In genomic region chr9:95776131-95776530, GRCh38 we compare ENCODE assay signal across 23 cellular contexts.
"Had no signal": no experiment of that assay in that cellular context is flagged by ENCODE, and none has a peak within 500 bp of the region (broad histone marks: within the 10 kb centered on the region; RNA-seq: fewer than 3 reads in every experiment).

No MANE protein-coding gene starts in this region.

- H3K27ac ChIP-seq: body of pancreas, gastroesophageal sphincter, right lobe of liver, stomach, suprapubic skin, tibial nerve had no signal

- H3K4me3 ChIP-seq: body of pancreas, cardiac muscle cell, gastroesophageal sphincter, right lobe of liver, stomach, suprapubic skin, tibial nerve had no signal

- H3K27me3 ChIP-seq: body of pancreas, cardiac muscle cell, gastroesophageal sphincter, right lobe of liver, stomach, suprapubic skin, tibial nerve had no signal

- H3K9me3 ChIP-seq: body of pancreas, gastroesophageal sphincter, right lobe of liver, stomach, suprapubic skin, tibial nerve had no signal

- DNase-seq: activated CD4-positive, alpha-beta memory T cell treated with anti-CD3 and anti-CD28 coated beads for 36 hours; activated CD4-positive, alpha-beta T cell treated with anti-CD3 and anti-CD28 coated beads for 48 hours; activated CD4-positive, CD25-positive, alpha-beta regulatory T cell; activated gamma-delta T cell; activated naive CD4-positive, alpha-beta T cell treated with anti-CD3 and anti-CD28 coated beads, Interleukin-2, amount 50 U/mL, for 16 hours; activated naive CD8-positive, alpha-beta T cell treated with anti-CD3 and anti-CD28 coated beads, Interleukin-2, amount 50 U/mL, for 24 hours; anterior cingulate cortex; body of pancreas; cortex of kidney; head of caudate nucleus; left colon; mesenchymal stem cell; nucleus accumbens; posterior cingulate gyrus; right lobe of liver; small intestine; stimulated activated CD4-positive, alpha-beta T cell treated with anti-CD3 and anti-CD28 coated beads, Interleukin-2, amount 100 ng/mL, for 24 hours; stomach; T-helper 17 cell had no signal

- H3K36me3 ChIP-seq: cardiac muscle cell, gastroesophageal sphincter, right lobe of liver, stomach, suprapubic skin, tibial nerve had no signal
